8 cellular contexts compared by ENCODE assay signal in the genomic region with DNA sequence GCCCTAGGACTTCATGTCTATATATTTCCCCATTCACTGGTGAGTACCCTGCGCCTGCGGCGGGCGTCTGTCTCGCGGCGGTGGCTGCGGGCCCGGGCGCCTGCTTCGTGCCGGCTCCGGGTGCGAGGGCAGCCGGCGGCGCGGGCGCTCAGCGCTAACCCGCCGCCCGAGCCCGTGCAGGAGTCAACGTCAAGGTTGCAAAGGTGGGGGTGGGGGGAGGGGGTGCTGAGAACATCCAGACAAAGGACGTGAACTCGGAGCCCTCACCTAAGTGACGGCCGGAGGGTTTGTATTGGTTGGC.
DNase-seq lines count a peak whose midpoint lies in the region; TF ChIP-seq lines count a peak whose summit lies in the region.

No MANE protein-coding gene starts in this region.

- H3K4me2 ChIP-seq in OCI-LY3 (ENCODE audit: low read length): peak overlapping the region; percentile 97

- peaks cover 15% of the 10 kb centered on the region for H3K36me3 ChIP-seq in OCI-LY3 (replicated peaks; ENCODE audit: low read depth, low read length)
- H3K36me3 ChIP-seq in mucosa of stomach (ENCODE audit: control insufficient read depth, insufficient read depth, low read length): no peaks in the 10 kb centered on the region

- H3K79me2 ChIP-seq in OCI-LY3 (ENCODE audit: low read length): no peaks in the 10 kb centered on the region

- DNase-seq in activated naive CD4-positive, alpha-beta T cell (lab: John Stamatoyannopoulos, UW): peak; percentile 57 to 75 (median 64)
- DNase-seq in activated naive CD4-positive, alpha-beta T cell treated with Interleukin-2 at 50 U/mL for 16 hours: no peak
- DNase-seq in coronary artery (ENCODE audit: low spot score) (no peak), cortex of kidney (lab: John Stamatoyannopoulos, UW) (no peak), SIG-M5 treated with dmso at 0.1 percent for 504 hours (lab: John Stamatoyannopoulos, UW; ENCODE audit: unreplicated experiment) (no peak), LoVo (ENCODE audit: low spot score) (no peak)

- H3K27me3 ChIP-seq in OCI-LY3 (ENCODE audit: low read depth, low read length) (peaks cover 55% of the 10 kb centered on the region), mucosa of stomach (ENCODE audit: control insufficient read depth, insufficient read depth, low read length) (peaks cover 39% of the 10 kb centered on the region)

- H3K9me3 ChIP-seq in OCI-LY3 (ENCODE audit: insufficient read depth, low read length): peaks cover 7% of the 10 kb centered on the region
- no peaks in the 10 kb centered on the region for H3K9me3 ChIP-seq in mucosa of stomach (ENCODE audit: control insufficient read depth, low read length)

- H3K4me1 ChIP-seq in OCI-LY3 (ENCODE audit: low read length) (peaks cover 42% of the 10 kb centered on the region), mucosa of stomach (ENCODE audit: control insufficient read depth, insufficient read depth, low read length) (peaks cover 18% of the 10 kb centered on the region)

- TF ChIP-seq CTCF in OCI-LY3 (IDR thresholded peaks at IDR 0.05; ENCODE audit: low read depth, low read length): no peak
- TF ChIP-seq CTCF in coronary artery (IDR thresholded peaks at IDR 0.05): no peak

- H4K20me1 ChIP-seq in OCI-LY3 (ENCODE audit: insufficient read depth, low read length): no peaks in the 10 kb centered on the region; the same call in 1 of the 2 replicates

- H3K27ac ChIP-seq in OCI-LY3 (ENCODE audit: low read length) (no peak overlapping the region), coronary artery (peak overlapping the region; percentile 90 to 99)

- H3K9ac ChIP-seq in OCI-LY3 (ENCODE audit: low read length): peak overlapping the region; percentile 71
- H3K9ac ChIP-seq in mucosa of stomach (ENCODE audit: low read length): peak overlapping the region; percentile 85

- peak overlapping the region; percentile 78 for H2AFZ ChIP-seq in OCI-LY3 (ENCODE audit: low read depth, low read length)

- H3K4me3 ChIP-seq in OCI-LY3 (ENCODE audit: low read length): peak overlapping the region; percentile 86
- peak overlapping the region; percentile 98 for H3K4me3 ChIP-seq in coronary artery
- H3K4me3 ChIP-seq in mucosa of stomach (ENCODE audit: low read length): peak overlapping the region; percentile 64

Comparison
In these comparisons a context has a peak if more than half of its experiments do, and no peak if none do; other contexts are left out.
1. DNase-seq: peak in activated naive CD4-positive, alpha-beta T cell (4 of 4); none in activated naive CD4-positive, alpha-beta T cell treated with Interleukin-2 at 50 U/mL for 16 hours (single experiment), coronary artery (single experiment), cortex of kidney (single experiment), SIG-M5 treated with dmso at 0.1 percent for 504 hours (single experiment) and LoVo (single experiment).
2. Peak in every context shown above with its lines, with median percentiles within 50 percentile points of each other: H3K4me3 ChIP-seq.